Comparison of ENCODE assay signal across 1 cellular context in the genomic region with DNA sequence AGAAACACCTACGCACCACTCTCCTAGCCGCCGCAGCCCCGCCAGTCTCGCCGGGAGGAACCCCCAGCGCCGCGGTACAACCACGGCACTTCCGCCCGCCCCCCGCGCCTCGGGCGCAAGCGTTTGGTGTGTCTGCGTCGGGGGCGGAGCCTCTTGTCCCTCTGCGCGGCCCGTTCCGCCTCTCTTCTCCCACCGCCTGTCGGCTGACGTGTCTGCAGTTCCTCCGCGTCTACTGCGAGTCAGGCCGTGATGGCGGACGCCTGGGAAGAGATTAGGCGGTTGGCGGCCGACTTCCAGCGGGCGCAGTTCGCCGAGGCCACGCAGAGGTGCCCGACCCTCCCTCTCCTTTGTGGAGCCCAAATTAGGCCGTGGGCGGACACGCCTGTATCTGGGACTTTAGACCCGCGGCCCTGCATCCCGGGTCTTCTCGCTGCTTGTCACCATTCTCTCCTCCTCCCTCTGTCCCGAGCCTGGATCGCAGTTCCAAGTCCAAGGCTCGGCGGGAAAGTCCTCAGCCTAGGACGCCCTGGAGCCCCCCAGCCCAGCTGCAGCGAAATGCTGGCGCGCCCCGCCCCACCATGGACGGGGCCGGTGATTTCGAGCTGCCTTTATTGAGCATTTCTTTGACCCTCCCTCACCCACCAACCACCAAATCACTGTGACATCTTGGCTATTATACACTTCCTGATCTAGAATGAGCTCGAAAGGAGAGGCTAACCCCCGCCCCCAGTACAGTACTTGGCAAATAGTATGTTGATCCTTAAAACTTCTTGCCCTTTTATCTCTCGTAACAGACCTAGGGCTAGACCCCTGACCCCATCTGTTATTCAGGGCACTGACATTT.
TF ChIP-seq lines count a peak whose summit lies in the region.

Gene UFL1, plus strand, starts transcription at position 182 of the 844 bp plus-strand sequence. Its CDS starts 68 bp downstream, at position 250.

TF ChIP-seq in GM12878, 131 proteins besides CTCF, POLR2A, EP300 and RAD21 (continued from another document):
- TF ChIP-seq, protein P1, sequence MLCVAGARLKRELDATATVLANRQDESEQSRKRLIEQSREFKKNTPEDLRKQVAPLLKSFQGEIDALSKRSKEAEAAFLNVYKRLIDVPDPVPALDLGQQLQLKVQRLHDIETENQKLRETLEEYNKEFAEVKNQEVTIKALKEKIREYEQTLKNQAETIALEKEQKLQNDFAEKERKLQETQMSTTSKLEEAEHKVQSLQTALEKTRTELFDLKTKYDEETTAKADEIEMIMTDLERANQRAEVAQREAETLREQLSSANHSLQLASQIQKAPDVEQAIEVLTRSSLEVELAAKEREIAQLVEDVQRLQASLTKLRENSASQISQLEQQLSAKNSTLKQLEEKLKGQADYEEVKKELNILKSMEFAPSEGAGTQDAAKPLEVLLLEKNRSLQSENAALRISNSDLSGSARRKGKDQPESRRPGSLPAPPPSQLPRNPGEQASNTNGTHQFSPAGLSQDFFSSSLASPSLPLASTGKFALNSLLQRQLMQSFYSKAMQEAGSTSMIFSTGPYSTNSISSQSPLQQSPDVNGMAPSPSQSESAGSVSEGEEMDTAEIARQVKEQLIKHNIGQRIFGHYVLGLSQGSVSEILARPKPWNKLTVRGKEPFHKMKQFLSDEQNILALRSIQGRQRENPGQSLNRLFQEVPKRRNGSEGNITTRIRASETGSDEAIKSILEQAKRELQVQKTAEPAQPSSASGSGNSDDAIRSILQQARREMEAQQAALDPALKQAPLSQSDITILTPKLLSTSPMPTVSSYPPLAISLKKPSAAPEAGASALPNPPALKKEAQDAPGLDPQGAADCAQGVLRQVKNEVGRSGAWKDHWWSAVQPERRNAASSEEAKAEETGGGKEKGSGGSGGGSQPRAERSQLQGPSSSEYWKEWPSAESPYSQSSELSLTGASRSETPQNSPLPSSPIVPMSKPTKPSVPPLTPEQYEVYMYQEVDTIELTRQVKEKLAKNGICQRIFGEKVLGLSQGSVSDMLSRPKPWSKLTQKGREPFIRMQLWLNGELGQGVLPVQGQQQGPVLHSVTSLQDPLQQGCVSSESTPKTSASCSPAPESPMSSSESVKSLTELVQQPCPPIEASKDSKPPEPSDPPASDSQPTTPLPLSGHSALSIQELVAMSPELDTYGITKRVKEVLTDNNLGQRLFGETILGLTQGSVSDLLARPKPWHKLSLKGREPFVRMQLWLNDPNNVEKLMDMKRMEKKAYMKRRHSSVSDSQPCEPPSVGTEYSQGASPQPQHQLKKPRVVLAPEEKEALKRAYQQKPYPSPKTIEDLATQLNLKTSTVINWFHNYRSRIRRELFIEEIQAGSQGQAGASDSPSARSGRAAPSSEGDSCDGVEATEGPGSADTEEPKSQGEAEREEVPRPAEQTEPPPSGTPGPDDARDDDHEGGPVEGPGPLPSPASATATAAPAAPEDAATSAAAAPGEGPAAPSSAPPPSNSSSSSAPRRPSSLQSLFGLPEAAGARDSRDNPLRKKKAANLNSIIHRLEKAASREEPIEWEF (IDR thresholded peaks at IDR 0.05; ENCODE audit: insufficient replicate concordance, low read depth, low read length): no peak
- TF ChIP-seq POLR2AphosphoS2 (IDR thresholded peaks at IDR 0.05; ENCODE audit: low read depth, low read length): peak; percentile 88; the same call in 1 of the 2 replicates
- peak; percentile 41; the same call in 1 of the 2 replicates for TF ChIP-seq NRF1 (conservative IDR thresholded peaks at IDR 0.05; ENCODE audit: low read depth, low read length)
- peak; percentile 60; the same call in 1 of the 2 replicates for TF ChIP-seq ZBTB40 (IDR thresholded peaks at IDR 0.05; ENCODE audit: borderline replicate concordance)
- TF ChIP-seq CHD2 (IDR thresholded peaks at IDR 0.05; ENCODE audit: borderline replicate concordance, low read depth, low read length): peak; percentile 50; the same call in 1 of the 2 replicates
- no peak for TF ChIP-seq RFX5 (IDR thresholded peaks at IDR 0.05; ENCODE audit: low read depth, low read length)
- TF ChIP-seq, protein P2, sequence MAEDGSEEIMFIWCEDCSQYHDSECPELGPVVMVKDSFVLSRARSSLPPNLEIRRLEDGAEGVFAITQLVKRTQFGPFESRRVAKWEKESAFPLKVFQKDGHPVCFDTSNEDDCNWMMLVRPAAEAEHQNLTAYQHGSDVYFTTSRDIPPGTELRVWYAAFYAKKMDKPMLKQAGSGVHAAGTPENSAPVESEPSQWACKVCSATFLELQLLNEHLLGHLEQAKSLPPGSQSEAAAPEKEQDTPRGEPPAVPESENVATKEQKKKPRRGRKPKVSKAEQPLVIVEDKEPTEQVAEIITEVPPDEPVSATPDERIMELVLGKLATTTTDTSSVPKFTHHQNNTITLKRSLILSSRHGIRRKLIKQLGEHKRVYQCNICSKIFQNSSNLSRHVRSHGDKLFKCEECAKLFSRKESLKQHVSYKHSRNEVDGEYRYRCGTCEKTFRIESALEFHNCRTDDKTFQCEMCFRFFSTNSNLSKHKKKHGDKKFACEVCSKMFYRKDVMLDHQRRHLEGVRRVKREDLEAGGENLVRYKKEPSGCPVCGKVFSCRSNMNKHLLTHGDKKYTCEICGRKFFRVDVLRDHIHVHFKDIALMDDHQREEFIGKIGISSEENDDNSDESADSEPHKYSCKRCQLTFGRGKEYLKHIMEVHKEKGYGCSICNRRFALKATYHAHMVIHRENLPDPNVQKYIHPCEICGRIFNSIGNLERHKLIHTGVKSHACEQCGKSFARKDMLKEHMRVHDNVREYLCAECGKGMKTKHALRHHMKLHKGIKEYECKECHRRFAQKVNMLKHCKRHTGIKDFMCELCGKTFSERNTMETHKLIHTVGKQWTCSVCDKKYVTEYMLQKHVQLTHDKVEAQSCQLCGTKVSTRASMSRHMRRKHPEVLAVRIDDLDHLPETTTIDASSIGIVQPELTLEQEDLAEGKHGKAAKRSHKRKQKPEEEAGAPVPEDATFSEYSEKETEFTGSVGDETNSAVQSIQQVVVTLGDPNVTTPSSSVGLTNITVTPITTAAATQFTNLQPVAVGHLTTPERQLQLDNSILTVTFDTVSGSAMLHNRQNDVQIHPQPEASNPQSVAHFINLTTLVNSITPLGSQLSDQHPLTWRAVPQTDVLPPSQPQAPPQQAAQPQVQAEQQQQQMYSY (CRISPR knock-in tag; IDR thresholded peaks at IDR 0.05): no peak
- no peak for TF ChIP-seq IRF3 (IDR thresholded peaks at IDR 0.05)
- peak; percentile 92 for TF ChIP-seq CREB1 (IDR thresholded peaks at IDR 0.05; ENCODE audit: low read depth)
- TF ChIP-seq ZNF622 (IDR thresholded peaks at IDR 0.05): no peak
- peak in 1 of 2 experiments; percentile 37; a peak in 1 of 4 replicates for TF ChIP-seq SRF (IDR thresholded peaks at IDR 0.05; ENCODE audit: low read depth in 2 of 2, low read length in 2 of 2)
- peak; percentile 90 for TF ChIP-seq IKZF1 (conservative IDR thresholded peaks at IDR 0.05)
- TF ChIP-seq FOXK2 (IDR thresholded peaks at IDR 0.05): no peak
- no peak for TF ChIP-seq CHD1 (IDR thresholded peaks at IDR 0.05; ENCODE audit: low read depth, low read length)
- TF ChIP-seq CBX3 (IDR thresholded peaks at IDR 0.05; ENCODE audit: borderline replicate concordance, low read depth): no peak
- TF ChIP-seq RUNX3 (IDR thresholded peaks at IDR 0.05; ENCODE audit: low read length): peak; percentile 81
- no peak; the same call in 1 of the 2 replicates for TF ChIP-seq ZSCAN29 (IDR thresholded peaks at IDR 0.05)
